17 cellular contexts compared by ENCODE assay signal in genomic region chr10:3533296-3533695, GRCh38.
"Had no signal": no experiment of that assay in that cellular context is flagged by ENCODE, and none has a peak within 500 bp of the region (broad histone marks: within the 10 kb centered on the region; RNA-seq: fewer than 3 reads in every experiment).

No MANE protein-coding gene starts in this region.

- H3K4me1 ChIP-seq: prostate gland, right lobe of liver, upper lobe of right lung had no signal

- ATAC-seq: activated CD8-positive, alpha-beta memory T cell treated with anti-CD3 and anti-CD28 coated beads, Interleukin-2, amount 10 ng/mL, durations not matched to agents 7 days and 5 days; right lobe of liver; stimulated activated naive CD8-positive, alpha-beta T cell treated with anti-CD3 and anti-CD28 coated beads, Interleukin-15, amount 100 ng/mL, for 72 hours had no signal

- H3K36me3 ChIP-seq: cardiac muscle cell, esophagus muscularis mucosa, prostate gland, right lobe of liver, upper lobe of right lung had no signal

- H3K27ac ChIP-seq: cardiac muscle cell, dorsolateral prefrontal cortex, esophagus muscularis mucosa, prostate gland, right lobe of liver, upper lobe of right lung, VCaP had no signal

- H3K4me1 Mint-ChIP-seq: activated CD8-positive, alpha-beta memory T cell treated with anti-CD3 and anti-CD28 coated beads, Interleukin-2, amount 10 ng/mL, durations not matched to agents 7 days and 5 days; endodermal cell; stimulated activated naive CD8-positive, alpha-beta T cell treated with anti-CD3 and anti-CD28 coated beads, Interleukin-15, amount 100 ng/mL, for 72 hours had no signal

- H3K9me3 ChIP-seq: esophagus muscularis mucosa, prostate gland, right lobe of liver, upper lobe of right lung had no signal

- H3K4me3 ChIP-seq: cardiac muscle cell, dorsolateral prefrontal cortex, esophagus muscularis mucosa, prostate gland, right lobe of liver, upper lobe of right lung had no signal

- H3K36me3 Mint-ChIP-seq: activated CD4-positive, alpha-beta memory T cell treated with anti-CD3 and anti-CD28 coated beads for 36 hours; activated CD8-positive, alpha-beta memory T cell treated with anti-CD3 and anti-CD28 coated beads, Interleukin-2, amount 10 ng/mL, durations not matched to agents 7 days and 5 days had no signal

- DNase-seq: activated CD4-positive, alpha-beta memory T cell treated with anti-CD3 and anti-CD28 coated beads for 36 hours; activated CD8-positive, alpha-beta memory T cell treated with anti-CD3 and anti-CD28 coated beads, Interleukin-2, amount 10 ng/mL, durations not matched to agents 7 days and 5 days; activated naive CD4-positive, alpha-beta T cell treated with anti-CD3 and anti-CD28 coated beads for 36 hours; activated T-cell treated with anti-CD3 and anti-CD28 coated beads, Interleukin-2, amount 50 U/mL, for 1 hour; dorsolateral prefrontal cortex; endodermal cell; hippocampal formation; mesendoderm; right lobe of liver; stimulated activated naive CD8-positive, alpha-beta T cell treated with anti-CD3 and anti-CD28 coated beads, Interleukin-15, amount 100 ng/mL, for 72 hours; upper lobe of right lung had no signal

- H3K9me3 Mint-ChIP-seq: activated CD4-positive, alpha-beta memory T cell treated with anti-CD3 and anti-CD28 coated beads for 36 hours; activated naive CD4-positive, alpha-beta T cell treated with anti-CD3 and anti-CD28 coated beads for 36 hours; activated T-helper 2 cell treated with anti-CD3 and anti-CD28 coated beads, Interferon-gamma antibody, Interleukin-2, Interleukin-4, amounts not matched to agents 10 μg/mL and 5 μg/mL and 100 μg/mL, durations not matched to agents 14 hours and 24 hours and 36 hours; endodermal cell; nephron; stimulated activated naive CD8-positive, alpha-beta T cell treated with anti-CD3 and anti-CD28 coated beads, Interleukin-15, amount 100 ng/mL, for 72 hours had no signal

- H3K27ac Mint-ChIP-seq: activated CD4-positive, alpha-beta memory T cell treated with anti-CD3 and anti-CD28 coated beads for 36 hours; activated CD8-positive, alpha-beta memory T cell treated with anti-CD3 and anti-CD28 coated beads, Interleukin-2, amount 10 ng/mL, durations not matched to agents 7 days and 5 days; activated naive CD4-positive, alpha-beta T cell treated with anti-CD3 and anti-CD28 coated beads for 36 hours; activated T-helper 2 cell treated with anti-CD3 and anti-CD28 coated beads, Interferon-gamma antibody, Interleukin-2, Interleukin-4, amounts not matched to agents 10 μg/mL and 5 μg/mL and 100 μg/mL, durations not matched to agents 14 hours and 24 hours and 36 hours; endodermal cell; nephron had no signal

- H3K27me3 Mint-ChIP-seq: activated CD4-positive, alpha-beta memory T cell treated with anti-CD3 and anti-CD28 coated beads for 36 hours; stimulated activated naive CD8-positive, alpha-beta T cell treated with anti-CD3 and anti-CD28 coated beads, Interleukin-15, amount 100 ng/mL, for 72 hours had no signal

- H3K4me3 Mint-ChIP-seq: activated CD4-positive, alpha-beta memory T cell treated with anti-CD3 and anti-CD28 coated beads for 36 hours; activated CD8-positive, alpha-beta memory T cell treated with anti-CD3 and anti-CD28 coated beads, Interleukin-2, amount 10 ng/mL, durations not matched to agents 7 days and 5 days; activated naive CD4-positive, alpha-beta T cell treated with anti-CD3 and anti-CD28 coated beads for 36 hours; endodermal cell; nephron; stimulated activated naive CD8-positive, alpha-beta T cell treated with anti-CD3 and anti-CD28 coated beads, Interleukin-15, amount 100 ng/mL, for 72 hours had no signal

- H3K27me3 ChIP-seq: cardiac muscle cell, dorsolateral prefrontal cortex, esophagus muscularis mucosa, right lobe of liver, upper lobe of right lung had no signal
